ENCODE assay signal across 23 cellular contexts in the genomic region with DNA sequence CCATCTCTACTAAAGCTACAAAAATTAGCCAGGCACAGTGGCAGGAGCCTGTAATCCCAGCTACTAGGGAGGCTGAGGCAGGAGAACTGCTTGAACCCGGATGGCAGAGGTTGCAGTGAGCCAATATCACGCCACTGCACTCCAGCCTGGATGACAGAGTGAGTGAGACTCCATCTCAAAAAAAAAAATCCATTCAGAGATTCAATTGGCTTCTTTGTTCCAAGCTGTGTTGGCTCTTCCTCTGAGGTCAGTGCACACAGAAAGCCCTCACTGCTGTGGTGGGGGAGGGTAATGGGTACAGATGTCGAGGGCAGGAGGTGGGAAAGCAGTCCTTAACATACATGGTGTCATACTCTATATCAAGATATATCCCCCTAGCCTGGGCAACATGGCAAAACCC. TPM values are rescaled to one million over a fixed set of nuclear protein-coding genes. Genes with fewer than 3 reads are reported as not detected.
DNase-seq lines count a peak whose midpoint lies in the region; ATAC-seq, FAIRE-seq and TF ChIP-seq lines count a peak whose summit lies in the region.
"Had no signal": no experiment of that assay in that cellular context is flagged by ENCODE, and none has a peak within 500 bp of the region (broad histone marks: within the 10 kb centered on the region; RNA-seq: fewer than 3 reads in every experiment).

No MANE protein-coding gene starts in this region.

- no peaks in the 10 kb centered on the region for H3K9me3 ChIP-seq in H1 (ENCODE audit: insufficient read depth in 2 of 2, low read depth in 1 of 2, low read length in 1 of 2)
- no peaks in the 10 kb centered on the region for H3K9me3 ChIP-seq in CD8-positive, alpha-beta T cell (ENCODE audit: low read length)
- H3K9me3 ChIP-seq: A549, MG63 had no signal

- no peak overlapping the region for H2BK15ac ChIP-seq in H1 (ENCODE audit: low read length)

- H4K8ac ChIP-seq in H1 (ENCODE audit: extremely low read depth, insufficient read depth, low read length), result peak overlapping the region; percentile 35; the same call in 1 of the 2 replicates

- no peak overlapping the region for H2AFZ ChIP-seq in H1 (ENCODE audit: low read length)

- no peaks in the 10 kb centered on the region for H3K23me2 ChIP-seq in H1 (ENCODE audit: low read depth, low read length)

- CTCF ChIA-PET in H1 (lab: Charles Lee; ENCODE audit: partially characterized antibody), result interaction anchor here (1.1 to 3.9 kb wide), 6 partner anchors 10 to 88 kb away, joined by 3 to 19 read pairs (median 6); partner anchors contain the start of gene C1orf210
- CTCF ChIA-PET in CD8-positive, alpha-beta T cell (lab: Charles Lee), result no interaction called here
- CTCF ChIA-PET in activated CD8-positive, alpha-beta T cell treated with anti-CD3 and anti-CD28 coated beads, Interleukin-2, amount 10 ng/mL, durations not matched to agents 7 days and 5 days (lab: Charles Lee), result no interaction called here

- no peak overlapping the region for H3K27ac ChIP-seq in H1 (ENCODE audit: low read depth, low read length)
- H3K27ac ChIP-seq in CD8-positive, alpha-beta T cell (ENCODE audit: low read depth, low read length), result no peak overlapping the region
- H3K27ac ChIP-seq: A549 had no signal

- H2BK5ac ChIP-seq in H1 (ENCODE audit: low read depth, low read length), result no peak overlapping the region

- no peak overlapping the region for H3K27ac Mint-ChIP-seq in CD8-positive, alpha-beta T cell
- no peak overlapping the region for H3K27ac Mint-ChIP-seq in activated CD8-positive, alpha-beta T cell treated with anti-CD3 and anti-CD28 coated beads, Interleukin-2, amount 10 ng/mL, durations not matched to agents 7 days and 5 days
- H3K27ac Mint-ChIP-seq: HFFc6 had no signal

- H3K23ac ChIP-seq in H1 (ENCODE audit: insufficient read length), result no peak overlapping the region

- H3K56ac ChIP-seq in H1 (replicated peaks; ENCODE audit: insufficient read length, low read depth, low read length), result no peak overlapping the region

- no peak overlapping the region for H2BK120ac ChIP-seq in H1 (replicated peaks; ENCODE audit: low read depth, low read length)

- H4K20me1 ChIP-seq in H1 (replicated peaks in 1 of 2; ENCODE audit: control insufficient read depth in 1 of 2, insufficient read depth in 2 of 2, low read length in 2 of 2), result no peaks in the 10 kb centered on the region

- no peak overlapping the region for H3K4me2 ChIP-seq in H1 (ENCODE audit: insufficient read depth in 1 of 2, low read depth in 2 of 2, low read length in 2 of 2)
- H3K4me2 ChIP-seq: A549 had no signal

- no peak overlapping the region for H3K4me3 ChIP-seq in H1 (ENCODE audit: extremely low read depth in 1 of 4, insufficient read depth in 2 of 4, low read depth in 3 of 4, low read length in 4 of 4)
- H3K4me3 ChIP-seq in CD8-positive, alpha-beta T cell (ENCODE audit: low read depth, low read length), result no peak overlapping the region
- H3K4me3 ChIP-seq: A549, GM12878, MG63 had no signal

- no peak overlapping the region for H2BK20ac ChIP-seq in H1 (ENCODE audit: low read length)

- 83% methylated on average over 3 of the region's 3 CpGs; no CpG with 5 or more reads in 1 of the 2 experiments for WGBS in H1 (ENCODE audit: extremely low coverage in 1 of 2, insufficient coverage in 1 of 2, insufficient read length in 1 of 2, insufficient replicate concordance in 2 of 2, low coverage in 1 of 2, low lambda C conversion rate in 2 of 2, missing lambda C conversion rate in 1 of 2), 2 experiments

- no peak for TF ChIP-seq RAD21 in H1 (IDR thresholded peaks at IDR 0.05 in 1 of 2, conservative IDR thresholded peaks at IDR 0.05 in 1 of 2; ENCODE audit: low read depth in 2 of 2, low read length in 2 of 2)

- H2BK12ac ChIP-seq in H1 (ENCODE audit: low read depth, low read length), result no peak overlapping the region

- no peaks in the 10 kb centered on the region for H3K36me3 ChIP-seq in H1 (ENCODE audit: control insufficient read depth in 2 of 4, insufficient read depth in 4 of 4, low read length in 3 of 4)
- no peaks in the 10 kb centered on the region for H3K36me3 ChIP-seq in CD8-positive, alpha-beta T cell (ENCODE audit: insufficient read depth, low read length)
- H3K36me3 ChIP-seq: MG63 had no signal

- no peak for FAIRE-seq in H1 (lab: Jason Lieb, UNC)
- FAIRE-seq: A549, GM18507 had no signal

- H4K5ac ChIP-seq in H1 (ENCODE audit: insufficient read length, low read depth, low read length), result no peak overlapping the region

- ATAC-seq in sciatic nerve (no peak), GM19351 (IDR thresholded peaks at IDR 0.05; ENCODE audit: unreplicated experiment) (no peak)
- no peak for ATAC-seq in CD8-positive, alpha-beta T cell
- ATAC-seq in stimulated activated naive CD8-positive, alpha-beta T cell treated with anti-CD3 and anti-CD28 coated beads, Interleukin-15, Interleukin-2, amounts not matched to agents 100 U/mL and 50 U/mL, for 24 hours, result no peak
- ATAC-seq in activated CD8-positive, alpha-beta T cell treated with anti-CD3 and anti-CD28 coated beads, Interleukin-2, amount 10 ng/mL, durations not matched to agents 7 days and 5 days, result no peak
- ATAC-seq: A549, GM12878 had no signal

- H4K91ac ChIP-seq in H1 (replicated peaks; ENCODE audit: insufficient read length, low read length), result no peak overlapping the region

- H3K4ac ChIP-seq in H1 (replicated peaks; ENCODE audit: insufficient read length, low read depth, low read length), result no peak overlapping the region

- no peaks in the 10 kb centered on the region for H3K79me2 ChIP-seq in H1 (ENCODE audit: control insufficient read depth in 1 of 2, insufficient read depth in 2 of 2, low read length in 2 of 2)

- DNase-seq in SK-MEL-5 (ENCODE audit: low read depth, low spot score), result peak; percentile 28
- no peak for DNase-seq in H1 (ENCODE audit: low read depth in 1 of 2, low spot score in 2 of 2)
- DNase-seq in midbrain (lab: John Stamatoyannopoulos, UW), result peak; percentile 67
- DNase-seq in sciatic nerve (ENCODE audit: low spot score), result peak; percentile 31
- DNase-seq in CD8-positive, alpha-beta T cell, result no peak
- DNase-seq in stimulated activated naive CD8-positive, alpha-beta T cell treated with anti-CD3 and anti-CD28 coated beads, Interleukin-15, Interleukin-2, amounts not matched to agents 100 U/mL and 50 U/mL, for 24 hours, result no peak
- no peak for DNase-seq in activated CD8-positive, alpha-beta T cell treated with anti-CD3 and anti-CD28 coated beads, Interleukin-2, amount 10 ng/mL, durations not matched to agents 7 days and 5 days
- DNase-seq: DMS 273 treated with DMSO at 0.1 percent for 48 hours, GDM1, GOT3, HFFc6, IMR-90, Karpas-422, MG63, NCI-H1092 treated with DMSO at 0.1 percent for 48 hours, NCI-H2081 treated with DMSO at 0.1 percent for 48 hours, NCI-H510A, NCI-H82, SHP77 had no signal

- no peak overlapping the region for H3K4me3 Mint-ChIP-seq in CD8-positive, alpha-beta T cell
- no peak overlapping the region for H3K4me3 Mint-ChIP-seq in activated CD8-positive, alpha-beta T cell treated with anti-CD3 and anti-CD28 coated beads, Interleukin-2, amount 10 ng/mL, durations not matched to agents 7 days and 5 days
- H3K4me3 Mint-ChIP-seq: HFFc6 had no signal

- TF ChIP-seq POLR2A in H1 (IDR thresholded peaks at IDR 0.05; ENCODE audit: control extremely low read depth in 1 of 2, low read depth in 2 of 2, low read length in 2 of 2), result no peak

- no peaks in the 10 kb centered on the region for H3K27me3 Mint-ChIP-seq in CD8-positive, alpha-beta T cell (ENCODE audit: low read depth)
- H3K27me3 Mint-ChIP-seq in activated CD8-positive, alpha-beta T cell treated with anti-CD3 and anti-CD28 coated beads, Interleukin-2, amount 10 ng/mL, durations not matched to agents 7 days and 5 days (ENCODE audit: low read depth), result no peaks in the 10 kb centered on the region

- no peak overlapping the region for H3K18ac ChIP-seq in H1 (ENCODE audit: extremely low read depth, low read length)

- no peaks in the 10 kb centered on the region; a peak in 2 of 7 replicates for H3K27me3 ChIP-seq in H1 (replicated peaks in 1 of 4; ENCODE audit: control insufficient read depth in 3 of 4, extremely low read depth in 1 of 4, insufficient read depth in 3 of 4, low read length in 3 of 4)
- H3K27me3 ChIP-seq in CD8-positive, alpha-beta T cell (ENCODE audit: insufficient read depth, low read length), result no peaks in the 10 kb centered on the region
- H3K27me3 ChIP-seq: MG63 had no signal

- peaks cover 0 to 5% (median 0%) of the 10 kb centered on the region in 4 experiments; a peak in 1 of 7 replicates for H3K4me1 ChIP-seq in H1 (replicated peaks in 1 of 4; ENCODE audit: control insufficient read depth in 3 of 4, insufficient read depth in 4 of 4, low read length in 3 of 4)
- H3K4me1 ChIP-seq in CD8-positive, alpha-beta T cell (ENCODE audit: insufficient read depth, low read length), result no peaks in the 10 kb centered on the region
- H3K4me1 ChIP-seq: A549 had no signal

- no peak overlapping the region for H2AK5ac ChIP-seq in H1 (ENCODE audit: low read depth, low read length)

- in situ Hi-C loops in SK-MEL-5 (cut with HindIII; ENCODE audit: low pct_unique_long_range_greater_than_20kb, low sequenced_read_pairs), result no loop called here

- TF ChIP-seq CTCF in H1 (IDR thresholded peaks at IDR 0.05; ENCODE audit: control extremely low read depth in 1 of 3, insufficient read depth in 1 of 3, low read depth in 1 of 3, low read length in 3 of 3), result no peak
- no peak for TF ChIP-seq CTCF in CD8-positive, alpha-beta T cell (IDR thresholded peaks at IDR 0.05)

- TF ChIP-seq EP300 in H1 (IDR thresholded peaks at IDR 0.05; ENCODE audit: borderline replicate concordance in 1 of 2, low read depth in 2 of 2, low read length in 2 of 2), result no peak

- H3K79me1 ChIP-seq in H1 (ENCODE audit: low read depth, low read length), result no peaks in the 10 kb centered on the region

- H3K14ac ChIP-seq in H1 (ENCODE audit: insufficient read length), result no peak overlapping the region

- H3K4me1 Mint-ChIP-seq in CD8-positive, alpha-beta T cell (ENCODE audit: low read depth), result no peaks in the 10 kb centered on the region
- no peaks in the 10 kb centered on the region for H3K4me1 Mint-ChIP-seq in activated CD8-positive, alpha-beta T cell treated with anti-CD3 and anti-CD28 coated beads, Interleukin-2, amount 10 ng/mL, durations not matched to agents 7 days and 5 days (ENCODE audit: low read depth)

- POLR2A ChIA-PET in H1 (lab: Charles Lee; ENCODE audit: partially characterized antibody), result interaction anchor here (1.0 to 1.2 kb wide), 2 partner anchors 9 to 43 kb away, joined by 3 read pairs; no protein-coding TSS in a partner anchor
- POLR2A ChIA-PET in CD8-positive, alpha-beta T cell (lab: Charles Lee), result no interaction called here
- POLR2A ChIA-PET in activated CD8-positive, alpha-beta T cell treated with anti-CD3 and anti-CD28 coated beads, Interleukin-2, amount 10 ng/mL, durations not matched to agents 7 days and 5 days (lab: Charles Lee), result no interaction called here

- intact Hi-C loops in sciatic nerve (cut with DNase I), result no loop called here
- intact Hi-C loops in CD8-positive, alpha-beta T cell (cut with DNase I, micrococcal nuclease), result no loop called here

- no peaks in the 10 kb centered on the region for H3K9me3 Mint-ChIP-seq in CD8-positive, alpha-beta T cell
- H3K9me3 Mint-ChIP-seq in activated CD8-positive, alpha-beta T cell treated with anti-CD3 and anti-CD28 coated beads, Interleukin-2, amount 10 ng/mL, durations not matched to agents 7 days and 5 days (ENCODE audit: insufficient read depth), result no peaks in the 10 kb centered on the region
- H3K9me3 Mint-ChIP-seq: HFFc6 had no signal

- no peak overlapping the region for H3K9ac ChIP-seq in H1 (replicated peaks in 1 of 4; ENCODE audit: extremely low read depth in 1 of 4, low read depth in 3 of 4, low read length in 3 of 4)

- no peaks in the 10 kb centered on the region for H3K36me3 Mint-ChIP-seq in CD8-positive, alpha-beta T cell
- no peaks in the 10 kb centered on the region for H3K36me3 Mint-ChIP-seq in activated CD8-positive, alpha-beta T cell treated with anti-CD3 and anti-CD28 coated beads, Interleukin-2, amount 10 ng/mL, durations not matched to agents 7 days and 5 days (ENCODE audit: low read depth)

RNA-seq across cellular contexts. Expression of gene TIE1, which starts 14.7 kb away (rescaled TPM):
- total RNA-seq in SK-MEL-5 (2014; rRNA removed; shearing (Covaris generic)), result 0.08 TPM in 1 of 2 replicates, not detected in the other
- 0.04 TPM in 1 of 2 replicates, not detected in the other for polyA plus RNA-seq in SK-MEL-5 (2015; cell fraction: cytosol; rRNA removed)
- polyA plus RNA-seq in SK-MEL-5 (2015; cell fraction: nucleus; rRNA removed), result not detected in 2 replicates
- total RNA-seq in H1 (2021; fragmentation: NEBNext Ultra II Directional; extraction: Animal tissue kit (Norgen Biotek cat#: 25700)), result 2.2 and 2.7 TPM in 2 replicates
- polyA plus RNA-seq in H1 (2011; rRNA removed), result 0.74 and 1.5 TPM in 2 replicates
- polyA plus RNA-seq in H1 (2011; cell fraction: cytosol; rRNA removed), result 1.2 TPM
- polyA plus RNA-seq in H1 (2011; cell fraction: nucleus; rRNA removed), result 3.8 TPM
- 1.1 to 1.7 TPM (median 1.6 TPM) in 4 replicates for polyA plus RNA-seq in H1 (2012, experiment 1 of 2)
- polyA plus RNA-seq in H1 (2012, experiment 2 of 2), result 1.4 TPM
- polyA plus RNA-seq in H1 (2013, experiment 1 of 2), result 5.6 TPM
- polyA plus RNA-seq in H1 (2013, experiment 2 of 2), result 4.5 TPM
- polyA minus RNA-seq in H1 (2011; rRNA and poly(A)+ RNA removed), result 1.7 and 1.9 TPM in 2 replicates
- 5.9 TPM for polyA minus RNA-seq in H1 (2011; cell fraction: cytosol; rRNA and poly(A)+ RNA removed)
- polyA minus RNA-seq in H1 (2011; cell fraction: nucleus; rRNA and poly(A)+ RNA removed), result 3.0 TPM
- total RNA-seq in sciatic nerve, result 58.0 TPM
- total RNA-seq in CD8-positive, alpha-beta T cell, result not detected
- total RNA-seq in activated CD8-positive, alpha-beta T cell treated with anti-CD3 and anti-CD28 coated beads, Interleukin-2, amount 10 ng/mL, durations not matched to agents 7 days and 5 days, result 1 to 10 TPM in 1 of 2 experiments, under 1 TPM in 1; 0.53 to 1.3 TPM
- polyA plus RNA-seq: A549 had no signal

RNA-seq across cellular contexts. Expression of gene MPL, which starts 22.1 kb away (rescaled TPM):
- not detected in 2 replicates for total RNA-seq in SK-MEL-5 (2014; rRNA removed; shearing (Covaris generic))
- polyA plus RNA-seq in SK-MEL-5 (2015; cell fraction: cytosol; rRNA removed), result not detected in 2 replicates
- polyA plus RNA-seq in SK-MEL-5 (2015; cell fraction: nucleus; rRNA removed), result not detected in 2 replicates
- total RNA-seq in H1 (2021; fragmentation: NEBNext Ultra II Directional; extraction: Animal tissue kit (Norgen Biotek cat#: 25700)), result not detected in 2 replicates
- 0.08 and 0.11 TPM in 2 replicates for polyA plus RNA-seq in H1 (2011; rRNA removed)
- polyA plus RNA-seq in H1 (2011; cell fraction: cytosol; rRNA removed), result not detected
- polyA plus RNA-seq in H1 (2011; cell fraction: nucleus; rRNA removed), result 0.07 TPM
- 0.27 to 0.55 TPM (median 0.43 TPM) in 3 of 4 replicates, not detected in the other for polyA plus RNA-seq in H1 (2012, experiment 1 of 2)
- not detected for polyA plus RNA-seq in H1 (2012, experiment 2 of 2)
- 0.04 TPM for polyA plus RNA-seq in H1 (2013, experiment 1 of 2)
- 0.09 TPM for polyA plus RNA-seq in H1 (2013, experiment 2 of 2)
- polyA minus RNA-seq in H1 (2011; rRNA and poly(A)+ RNA removed), result 0.15 TPM in 1 of 2 replicates, not detected in the other
- not detected for polyA minus RNA-seq in H1 (2011; cell fraction: cytosol; rRNA and poly(A)+ RNA removed)
- not detected for polyA minus RNA-seq in H1 (2011; cell fraction: nucleus; rRNA and poly(A)+ RNA removed)
- 0.40 TPM for total RNA-seq in sciatic nerve
- total RNA-seq in CD8-positive, alpha-beta T cell, result not detected
- total RNA-seq in activated CD8-positive, alpha-beta T cell treated with anti-CD3 and anti-CD28 coated beads, Interleukin-2, amount 10 ng/mL, durations not matched to agents 7 days and 5 days, result not detected
- total RNA-seq: GM12878, HFFc6, IMR-90 had no signal
- polyA plus RNA-seq: A549, GM12878 had no signal

RNA-seq across cellular contexts. Expression of gene C1orf210, which starts 30.1 kb away (rescaled TPM):
- total RNA-seq in SK-MEL-5 (2014; rRNA removed; shearing (Covaris generic)), result not detected in 2 replicates
- not detected in 2 replicates for polyA plus RNA-seq in SK-MEL-5 (2015; cell fraction: cytosol; rRNA removed)
- not detected in 2 replicates for polyA plus RNA-seq in SK-MEL-5 (2015; cell fraction: nucleus; rRNA removed)
- 10.6 and 12.0 TPM in 2 replicates for total RNA-seq in H1 (2021; fragmentation: NEBNext Ultra II Directional; extraction: Animal tissue kit (Norgen Biotek cat#: 25700))
- polyA plus RNA-seq in H1 (2011; rRNA removed), result 27.9 and 29.9 TPM in 2 replicates
- polyA plus RNA-seq in H1 (2011; cell fraction: cytosol; rRNA removed), result 25.0 TPM
- polyA plus RNA-seq in H1 (2011; cell fraction: nucleus; rRNA removed), result 10.0 TPM
- polyA plus RNA-seq in H1 (2012, experiment 1 of 2), result 10.1 to 12.6 TPM (median 10.7 TPM) in 4 replicates
- polyA plus RNA-seq in H1 (2012, experiment 2 of 2), result 13.0 TPM
- polyA plus RNA-seq in H1 (2013, experiment 1 of 2), result 13.8 TPM
- polyA plus RNA-seq in H1 (2013, experiment 2 of 2), result 16.0 TPM
- polyA minus RNA-seq in H1 (2011; rRNA and poly(A)+ RNA removed), result 14.1 and 15.4 TPM in 2 replicates
- 5.4 TPM for polyA minus RNA-seq in H1 (2011; cell fraction: cytosol; rRNA and poly(A)+ RNA removed)
- polyA minus RNA-seq in H1 (2011; cell fraction: nucleus; rRNA and poly(A)+ RNA removed), result 5.0 TPM
- total RNA-seq in sciatic nerve, result not detected
- not detected for total RNA-seq in CD8-positive, alpha-beta T cell
- total RNA-seq in activated CD8-positive, alpha-beta T cell treated with anti-CD3 and anti-CD28 coated beads, Interleukin-2, amount 10 ng/mL, durations not matched to agents 7 days and 5 days, result not detected
- total RNA-seq: GM12878, HFFc6, IMR-90 had no signal
- polyA plus RNA-seq: A549, IMR-90 had no signal

RNA-seq across cellular contexts. Expression of gene CDC20, which starts 43.3 kb away (rescaled TPM):
- total RNA-seq in SK-MEL-5 (2014; rRNA removed; shearing (Covaris generic)), result 46.6 and 51.2 TPM in 2 replicates
- 62.0 and 69.7 TPM in 2 replicates for polyA plus RNA-seq in SK-MEL-5 (2015; cell fraction: cytosol; rRNA removed)
- polyA plus RNA-seq in SK-MEL-5 (2015; cell fraction: nucleus; rRNA removed), result 62.9 and 97.6 TPM in 2 replicates
- total RNA-seq in H1 (2021; fragmentation: NEBNext Ultra II Directional; extraction: Animal tissue kit (Norgen Biotek cat#: 25700)), result 221 and 252 TPM in 2 replicates
- polyA plus RNA-seq in H1 (2011; rRNA removed), result 214 and 350 TPM in 2 replicates
- polyA plus RNA-seq in H1 (2011; cell fraction: cytosol; rRNA removed), result 234 TPM
- 399 TPM for polyA plus RNA-seq in H1 (2011; cell fraction: nucleus; rRNA removed)
- 231 to 283 TPM (median 258 TPM) in 4 replicates for polyA plus RNA-seq in H1 (2012, experiment 1 of 2)
- polyA plus RNA-seq in H1 (2012, experiment 2 of 2), result 321 TPM
- polyA plus RNA-seq in H1 (2013, experiment 1 of 2), result 136 TPM
- polyA plus RNA-seq in H1 (2013, experiment 2 of 2), result 131 TPM
- polyA minus RNA-seq in H1 (2011; rRNA and poly(A)+ RNA removed), result 219 and 368 TPM in 2 replicates
- polyA minus RNA-seq in H1 (2011; cell fraction: cytosol; rRNA and poly(A)+ RNA removed), result 160 TPM
- polyA minus RNA-seq in H1 (2011; cell fraction: nucleus; rRNA and poly(A)+ RNA removed), result 98.7 TPM
- total RNA-seq in sciatic nerve, result 1.9 TPM
- 1 to 10 TPM in 1 of 2 experiments, under 1 TPM in 1; 0.92 to 1.3 TPM for total RNA-seq in CD8-positive, alpha-beta T cell
- 100 to 1,000 TPM; 214 to 232 TPM for total RNA-seq in activated CD8-positive, alpha-beta T cell treated with anti-CD3 and anti-CD28 coated beads, Interleukin-2, amount 10 ng/mL, durations not matched to agents 7 days and 5 days

RNA-seq across cellular contexts. Expression of gene TMEM125, which starts 45.7 kb away (rescaled TPM):
- not detected in 2 replicates for total RNA-seq in SK-MEL-5 (2014; rRNA removed; shearing (Covaris generic))
- not detected in 2 replicates for polyA plus RNA-seq in SK-MEL-5 (2015; cell fraction: cytosol; rRNA removed)
- not detected in 2 replicates for polyA plus RNA-seq in SK-MEL-5 (2015; cell fraction: nucleus; rRNA removed)
- 24.6 and 26.5 TPM in 2 replicates for total RNA-seq in H1 (2021; fragmentation: NEBNext Ultra II Directional; extraction: Animal tissue kit (Norgen Biotek cat#: 25700))
- 46.7 and 54.2 TPM in 2 replicates for polyA plus RNA-seq in H1 (2011; rRNA removed)
- 46.6 TPM for polyA plus RNA-seq in H1 (2011; cell fraction: cytosol; rRNA removed)
- polyA plus RNA-seq in H1 (2011; cell fraction: nucleus; rRNA removed), result 76.7 TPM
- polyA plus RNA-seq in H1 (2012, experiment 1 of 2), result 14.5 to 42.9 TPM (median 25.8 TPM) in 4 replicates
- 26.3 TPM for polyA plus RNA-seq in H1 (2012, experiment 2 of 2)
- polyA plus RNA-seq in H1 (2013, experiment 1 of 2), result 15.4 TPM
- 16.1 TPM for polyA plus RNA-seq in H1 (2013, experiment 2 of 2)
- 22.8 and 31.0 TPM in 2 replicates for polyA minus RNA-seq in H1 (2011; rRNA and poly(A)+ RNA removed)
- 25.0 TPM for polyA minus RNA-seq in H1 (2011; cell fraction: cytosol; rRNA and poly(A)+ RNA removed)
- 20.6 TPM for polyA minus RNA-seq in H1 (2011; cell fraction: nucleus; rRNA and poly(A)+ RNA removed)
- total RNA-seq in sciatic nerve, result 3.2 TPM
- total RNA-seq in CD8-positive, alpha-beta T cell, result not detected
- not detected for total RNA-seq in activated CD8-positive, alpha-beta T cell treated with anti-CD3 and anti-CD28 coated beads, Interleukin-2, amount 10 ng/mL, durations not matched to agents 7 days and 5 days
- total RNA-seq: HFFc6 had no signal
- polyA plus RNA-seq: A549, GM12878 had no signal

Comparison
In these comparisons a context has a peak if more than half of its experiments do, and no peak if none do; other contexts are left out.
1. DNase-seq: peak in SK-MEL-5 (single experiment), midbrain (single experiment) and sciatic nerve (single experiment); none in H1 (0 of 2), CD8-positive, alpha-beta T cell (0 of 7), stimulated activated naive CD8-positive, alpha-beta T cell treated with anti-CD3 and anti-CD28 coated beads, Interleukin-15, Interleukin-2, amounts not matched to agents 100 U/mL and 50 U/mL, for 24 hours (single experiment) and activated CD8-positive, alpha-beta T cell treated with anti-CD3 and anti-CD28 coated beads, Interleukin-2, amount 10 ng/mL, durations not matched to agents 7 days and 5 days (single experiment).
2. RNA of gene TIE1, which starts 14.7 kb away (total RNA-seq): 58.0 TPM in sciatic nerve (single experiment); 2.2 to 2.7 TPM in H1, 0.53 to 1.3 TPM in activated CD8-positive, alpha-beta T cell treated with anti-CD3 and anti-CD28 coated beads, Interleukin-2, amount 10 ng/mL, durations not matched to agents 7 days and 5 days, 0.08 TPM in SK-MEL-5 and not detected in CD8-positive, alpha-beta T cell; every median in the first group is over 10 times any median in the second.
3. RNA of gene C1orf210, which starts 30.1 kb away (total RNA-seq): 10.6 to 12.0 TPM in H1; not detected in sciatic nerve (single experiment), not detected in SK-MEL-5, not detected in CD8-positive, alpha-beta T cell and not detected in activated CD8-positive, alpha-beta T cell treated with anti-CD3 and anti-CD28 coated beads, Interleukin-2, amount 10 ng/mL, durations not matched to agents 7 days and 5 days; every median in the first group is over 10 times any median in the second.